In the genomic region with DNA sequence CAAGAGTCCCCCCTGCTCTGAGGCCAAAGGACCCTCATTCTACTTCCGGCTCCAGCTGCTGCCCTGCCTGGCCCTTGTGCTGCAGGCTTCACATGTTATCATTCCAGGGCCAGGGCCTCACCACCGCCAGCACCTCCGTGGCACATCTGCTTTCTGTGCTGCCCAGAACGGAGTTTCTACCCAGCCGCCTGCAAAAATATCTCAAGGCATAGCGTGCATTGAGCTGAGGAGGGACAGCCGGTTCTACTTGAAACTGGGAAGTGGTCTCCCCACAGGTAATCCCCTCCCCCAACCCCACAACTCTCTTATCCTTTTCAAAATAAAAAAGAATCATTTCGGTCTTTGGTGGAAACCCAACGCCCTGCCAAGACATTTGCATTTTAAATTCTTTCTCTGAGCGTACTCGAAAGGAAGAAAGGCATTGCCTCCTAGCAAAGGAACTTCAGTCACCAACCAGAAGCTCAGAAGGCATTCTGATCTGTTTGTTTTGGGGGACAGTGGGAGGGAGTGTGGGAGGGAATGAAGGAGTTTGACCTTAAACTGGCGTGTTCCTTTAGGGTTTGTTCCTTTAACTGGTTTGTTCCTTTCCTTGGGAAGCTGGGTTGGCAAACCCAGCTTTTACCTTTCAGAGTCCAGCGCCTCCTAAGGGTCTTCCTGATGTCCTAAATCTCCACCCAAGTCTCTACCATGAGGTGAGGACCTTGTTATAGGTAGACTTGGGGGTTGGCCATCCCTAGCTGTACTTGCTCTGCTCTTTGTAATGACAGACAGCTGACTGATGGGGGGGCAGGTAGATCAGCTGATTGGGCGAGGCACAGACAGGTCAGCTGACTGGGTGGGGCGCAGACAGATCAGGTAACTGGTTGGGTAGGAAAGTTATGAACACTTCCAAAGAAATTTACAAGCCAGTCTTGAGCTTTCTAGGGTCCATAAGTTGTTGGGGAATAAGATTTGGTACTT, we compare ENCODE assay signal across 11 cellular contexts. TPM values are rescaled to one million over a fixed set of nuclear protein-coding genes. Genes with fewer than 3 reads are reported as not detected.
DNase-seq lines count a peak whose midpoint lies in the region; ATAC-seq lines count a peak whose summit lies in the region.
"Had no signal": no experiment of that assay in that cellular context is flagged by ENCODE, and none has a peak within 500 bp of the region (broad histone marks: within the 10 kb centered on the region; RNA-seq: fewer than 3 reads in every experiment).

No MANE protein-coding gene starts in this region.

- no peaks in the 10 kb centered on the region for H3K9me3 Mint-ChIP-seq in activated T-cell treated with anti-CD3 and anti-CD28 coated beads, Interleukin-2, amount 50 U/mL, for 24 hours
- no peaks in the 10 kb centered on the region for H3K9me3 Mint-ChIP-seq in activated T-cell treated with anti-CD3 and anti-CD28 coated beads, Interleukin-2, amount 50 U/mL, for 4 hours
- no peaks in the 10 kb centered on the region for H3K9me3 Mint-ChIP-seq in activated naive CD8-positive, alpha-beta T cell treated with anti-CD3 and anti-CD28 coated beads for 36 hours
- no peaks in the 10 kb centered on the region for H3K9me3 Mint-ChIP-seq in stimulated activated naive B cell treated with anti-CD40 and anti-IgM and Interleukin-4, amounts not matched to agents 10 μg/mL and 1 μg/mL and 100 μg/mL, for 72 hours

- H3K27ac Mint-ChIP-seq in activated T-cell treated with anti-CD3 and anti-CD28 coated beads, Interleukin-2, amount 50 U/mL, for 24 hours, result peak overlapping the region; percentile 57
- peak overlapping the region; percentile 80 for H3K27ac Mint-ChIP-seq in activated naive CD8-positive, alpha-beta T cell treated with anti-CD3 and anti-CD28 coated beads for 36 hours
- H3K27ac Mint-ChIP-seq in stimulated activated naive B cell treated with anti-CD40 and anti-IgM and Interleukin-4, amounts not matched to agents 10 μg/mL and 1 μg/mL and 100 μg/mL, for 72 hours, result peak overlapping the region; percentile 90

- ATAC-seq in activated T-cell treated with anti-CD3 and anti-CD28 coated beads, Interleukin-2, amount 50 U/mL, for 4 hours, result no peak
- ATAC-seq in HG02678 (IDR thresholded peaks at IDR 0.05; ENCODE audit: unreplicated experiment), result peak; percentile 60
- peak; percentile 61 to 66 for ATAC-seq in stimulated activated naive B cell treated with anti-CD40 and anti-IgM and Interleukin-4, amounts not matched to agents 10 μg/mL and 1 μg/mL and 100 μg/mL, for 72 hours (replicated peaks)
- no peak for ATAC-seq in HG03097 (IDR thresholded peaks at IDR 0.05; ENCODE audit: low FRiP score, unreplicated experiment)
- no peak for ATAC-seq in HG02571 (IDR thresholded peaks at IDR 0.05; ENCODE audit: unreplicated experiment)

- H3K27me3 Mint-ChIP-seq in activated T-cell treated with anti-CD3 and anti-CD28 coated beads, Interleukin-2, amount 50 U/mL, for 24 hours, result no peaks in the 10 kb centered on the region
- no peaks in the 10 kb centered on the region for H3K27me3 Mint-ChIP-seq in activated T-cell treated with anti-CD3 and anti-CD28 coated beads, Interleukin-2, amount 50 U/mL, for 4 hours (ENCODE audit: low read depth)
- H3K27me3 Mint-ChIP-seq in activated naive CD8-positive, alpha-beta T cell treated with anti-CD3 and anti-CD28 coated beads for 36 hours, result no peaks in the 10 kb centered on the region
- H3K27me3 Mint-ChIP-seq in stimulated activated naive B cell treated with anti-CD40 and anti-IgM and Interleukin-4, amounts not matched to agents 10 μg/mL and 1 μg/mL and 100 μg/mL, for 72 hours, result no peaks in the 10 kb centered on the region

- H3K36me3 Mint-ChIP-seq in activated T-cell treated with anti-CD3 and anti-CD28 coated beads, Interleukin-2, amount 50 U/mL, for 24 hours (ENCODE audit: low read depth), result peaks cover 81% of the 10 kb centered on the region
- peaks cover 39% of the 10 kb centered on the region for H3K36me3 Mint-ChIP-seq in activated T-cell treated with anti-CD3 and anti-CD28 coated beads, Interleukin-2, amount 50 U/mL, for 4 hours (ENCODE audit: insufficient read depth)
- H3K36me3 Mint-ChIP-seq in activated naive CD8-positive, alpha-beta T cell treated with anti-CD3 and anti-CD28 coated beads for 36 hours, result peaks cover 62% of the 10 kb centered on the region
- H3K36me3 Mint-ChIP-seq in stimulated activated naive B cell treated with anti-CD40 and anti-IgM and Interleukin-4, amounts not matched to agents 10 μg/mL and 1 μg/mL and 100 μg/mL, for 72 hours, result peaks cover 52 to 75% of the 10 kb centered on the region in 2 donors

- peak overlapping the region; percentile 19 for H3K4me3 Mint-ChIP-seq in activated T-cell treated with anti-CD3 and anti-CD28 coated beads, Interleukin-2, amount 50 U/mL, for 24 hours
- H3K4me3 Mint-ChIP-seq in activated T-cell treated with anti-CD3 and anti-CD28 coated beads, Interleukin-2, amount 50 U/mL, for 4 hours, result no peak overlapping the region
- peak overlapping the region; percentile 26 for H3K4me3 Mint-ChIP-seq in activated naive CD8-positive, alpha-beta T cell treated with anti-CD3 and anti-CD28 coated beads for 36 hours
- H3K4me3 Mint-ChIP-seq in stimulated activated naive B cell treated with anti-CD40 and anti-IgM and Interleukin-4, amounts not matched to agents 10 μg/mL and 1 μg/mL and 100 μg/mL, for 72 hours, result peak overlapping the region; percentile 73 to 76

- no peak for DNase-seq in activated T-cell treated with anti-CD3 and anti-CD28 coated beads, Interleukin-2, amount 50 U/mL, for 24 hours
- DNase-seq in activated T-cell treated with anti-CD3 and anti-CD28 coated beads, Interleukin-2, amount 50 U/mL, for 4 hours, result no peak
- DNase-seq in activated naive CD8-positive, alpha-beta T cell treated with anti-CD3 and anti-CD28 coated beads for 36 hours, result peak; percentile 26
- DNase-seq in stimulated activated naive B cell treated with anti-CD40 and anti-IgM and Interleukin-4, amounts not matched to agents 10 μg/mL and 1 μg/mL and 100 μg/mL, for 72 hours, result peak; percentile 82
- no peak for DNase-seq in SKM-1 treated with dmso at 0.1 percent for 144 hours (lab: John Stamatoyannopoulos, UW; ENCODE audit: unreplicated experiment)
- DNase-seq: erythroblast, Kasumi-1 had no signal

- peaks cover 65% of the 10 kb centered on the region for H3K4me1 Mint-ChIP-seq in activated T-cell treated with anti-CD3 and anti-CD28 coated beads, Interleukin-2, amount 50 U/mL, for 24 hours (ENCODE audit: low read depth)
- peaks cover 64% of the 10 kb centered on the region for H3K4me1 Mint-ChIP-seq in activated T-cell treated with anti-CD3 and anti-CD28 coated beads, Interleukin-2, amount 50 U/mL, for 4 hours (ENCODE audit: low read depth)
- peaks cover 65% of the 10 kb centered on the region for H3K4me1 Mint-ChIP-seq in activated naive CD8-positive, alpha-beta T cell treated with anti-CD3 and anti-CD28 coated beads for 36 hours
- H3K4me1 Mint-ChIP-seq in stimulated activated naive B cell treated with anti-CD40 and anti-IgM and Interleukin-4, amounts not matched to agents 10 μg/mL and 1 μg/mL and 100 μg/mL, for 72 hours, result peaks cover 60 to 80% of the 10 kb centered on the region in 2 donors

RNA-seq across cellular contexts. Expression of gene PIK3R6, which starts 33.4 kb away (rescaled TPM):
- under 1 TPM in 2 of 3 donors, not detected in 1; 0.32 to 0.35 TPM for total RNA-seq in activated T-cell treated with anti-CD3 and anti-CD28 coated beads, Interleukin-2, amount 50 U/mL, for 4 hours
- total RNA-seq in activated naive CD8-positive, alpha-beta T cell treated with anti-CD3 and anti-CD28 coated beads for 36 hours, result 1 to 10 TPM in 1 of 2 experiments, under 1 TPM in 1; 0.88 to 1.0 TPM
- total RNA-seq: astrocyte had no signal

Comparison
In these comparisons a context has a peak if more than half of its experiments do, and no peak if none do; other contexts are left out.
1. DNase-seq: peak in activated naive CD8-positive, alpha-beta T cell treated with anti-CD3 and anti-CD28 coated beads for 36 hours (single experiment) and stimulated activated naive B cell treated with anti-CD40 and anti-IgM and Interleukin-4, amounts not matched to agents 10 μg/mL and 1 μg/mL and 100 μg/mL, for 72 hours (single experiment); none in activated T-cell treated with anti-CD3 and anti-CD28 coated beads, Interleukin-2, amount 50 U/mL, for 24 hours (single experiment), activated T-cell treated with anti-CD3 and anti-CD28 coated beads, Interleukin-2, amount 50 U/mL, for 4 hours (single experiment) and SKM-1 treated with dmso at 0.1 percent for 144 hours (single experiment).
2. ATAC-seq: peak in HG02678 (single experiment) and stimulated activated naive B cell treated with anti-CD40 and anti-IgM and Interleukin-4, amounts not matched to agents 10 μg/mL and 1 μg/mL and 100 μg/mL, for 72 hours (2 of 2); none in activated T-cell treated with anti-CD3 and anti-CD28 coated beads, Interleukin-2, amount 50 U/mL, for 4 hours (0 of 2), HG03097 (single experiment) and HG02571 (single experiment).
3. Peak in every context shown above with its lines, with median percentiles within 50 percentile points of each other: H3K27ac Mint-ChIP-seq.